ENCODE assay signal across 29 cellular contexts in genomic region chr4:38764292-38764691, GRCh38. TPM values are rescaled to one million over a fixed set of nuclear protein-coding genes. Genes with fewer than 3 reads are reported as not detected.
"Had no signal": no experiment of that assay in that cellular context is flagged by ENCODE, and none has a peak within 500 bp of the region (broad histone marks: within the 10 kb centered on the region; RNA-seq: fewer than 3 reads in every experiment).

No MANE protein-coding gene starts in this region.

- H3K9ac ChIP-seq: neural progenitor cell had no signal

- H3K4me1 ChIP-seq: ascending aorta, foreskin keratinocyte, lower lobe of right lung, neural progenitor cell had no signal

- H3K27me3 ChIP-seq: adrenal gland, ascending aorta, brain microvascular endothelial cell, foreskin keratinocyte, neural progenitor cell, transverse colon had no signal

- H3K9me3 ChIP-seq: adrenal gland, ascending aorta, lower lobe of right lung, transverse colon had no signal

- ATAC-seq: activated T-cell treated with anti-CD3 and anti-CD28 coated beads, Interleukin-2, amount 50 U/mL, for 4 hours; foreskin keratinocyte; left colon; lower lobe of right lung; naive thymus-derived CD8-positive, alpha-beta T cell; sciatic nerve; stimulated activated effector memory CD8-positive, alpha-beta T cell treated with anti-CD3 and anti-CD28 coated beads, Interleukin-12 subunit alpha, Interleukin-12 subunit beta, amount 100 ng/mL, for 72 hours; WTC11 had no signal

- FAIRE-seq: keratinocyte, small intestine, urothelium cell line had no signal

- H3K36me3 ChIP-seq: adrenal gland, ascending aorta, brain microvascular endothelial cell, lower lobe of right lung, neural progenitor cell, transverse colon had no signal

- DNase-seq: activated CD4-positive, alpha-beta T cell treated with anti-CD3 and anti-CD28 coated beads for 4 hours; activated CD4-positive, alpha-beta T cell treated with anti-CD3 and anti-CD28 coated beads, Interleukin-2, amount 50 U/mL, for 48 hours; activated CD8-positive, alpha-beta memory T cell treated with anti-CD3 and anti-CD28 coated beads, Interleukin-2, amount 50 U/mL, for 48 hours; activated naive CD4-positive, alpha-beta T cell; activated T-cell treated with anti-CD3 and anti-CD28 coated beads, Interleukin-2, amount 50 U/mL, for 4 hours; adrenal gland; brain microvascular endothelial cell; caudate nucleus; dermis blood vessel endothelial cell; effector memory CD4-positive, alpha-beta T cell; foreskin keratinocyte; left colon; lower lobe of right lung; naive thymus-derived CD8-positive, alpha-beta T cell; small intestine; stimulated activated CD4-positive, alpha-beta T cell treated with anti-CD3 and anti-CD28 coated beads, Interleukin-2, amount 100 ng/mL, for 24 hours; transverse colon had no signal

- H3K27ac ChIP-seq: adrenal gland, ascending aorta, brain microvascular endothelial cell, foreskin keratinocyte, lower lobe of right lung, neural progenitor cell, transverse colon had no signal

- H2AFZ ChIP-seq: neural progenitor cell had no signal

- H3K4me3 ChIP-seq: adrenal gland, ascending aorta, lower lobe of right lung, neural progenitor cell, transverse colon had no signal

- H3K4me2 ChIP-seq: neural progenitor cell had no signal

RNA-seq across cellular contexts. Expression of gene TLR10, which starts 18.5 kb away (rescaled TPM):
- total RNA-seq: activated CD8-positive, alpha-beta memory T cell treated with anti-CD3 and anti-CD28 coated beads for 36 hours; activated T-helper 2 cell treated with anti-CD3 and anti-CD28 coated beads, Interferon-gamma antibody, Interleukin-2, Interleukin-4, amounts not matched to agents 10 μg/mL and 5 μg/mL and 100 μg/mL, durations not matched to agents 14 hours and 24 hours and 36 hours; ascending aorta; dermis blood vessel endothelial cell; foreskin keratinocyte; glomerular endothelial cell; osteoblast; renal cortical epithelial cell; WTC11 had no signal
- polyA plus RNA-seq: foreskin keratinocyte had no signal
